Comparison of ENCODE assay signal across 2 cellular contexts in genomic region chr1:200184196-200184595, GRCh38.
A peak's percentile ranks its signal among the peaks of the same experiment; 100 is the strongest.
TF ChIP-seq lines count a peak whose summit lies in the region.

No MANE protein-coding gene starts in this region.

TF ChIP-seq in liver, 16 proteins besides CTCF, POLR2A, EP300 and RAD21 (continued from another document):
- TF ChIP-seq YY1 (IDR thresholded peaks at IDR 0.05): peak; percentile 19
- peak; percentile 34 to 37 for TF ChIP-seq HNF4A (conservative IDR thresholded peaks at IDR 0.05)
- TF ChIP-seq RXRA (IDR thresholded peaks at IDR 0.05): peak; percentile 23 to 48
- no peak for TF ChIP-seq HNF4G (IDR thresholded peaks at IDR 0.05)
- no peak for TF ChIP-seq FOXA1 (IDR thresholded peaks at IDR 0.05)
- no peak for TF ChIP-seq ATF3 (IDR thresholded peaks at IDR 0.05)
- TF ChIP-seq ZBTB33 (IDR thresholded peaks at IDR 0.05): no peak
- no peak for TF ChIP-seq NR2F2 (IDR thresholded peaks at IDR 0.05)

TF ChIP-seq in HepG2, 621 proteins besides CTCF, POLR2A, EP300 and RAD21 (continued from another document):
- TF ChIP-seq IRF2 (CRISPR knock-in tag; IDR thresholded peaks at IDR 0.05) (no peak), TBL1XR1 (IDR thresholded peaks at IDR 0.05; ENCODE audit: borderline replicate concordance, low read length, partially characterized antibody) (no peak), RBFOX2 (IDR thresholded peaks at IDR 0.05; ENCODE audit: low read depth, low read length) (no peak)
TF ChIP-seq in HepG2: peak in this region for 0.
